In the genomic region with DNA sequence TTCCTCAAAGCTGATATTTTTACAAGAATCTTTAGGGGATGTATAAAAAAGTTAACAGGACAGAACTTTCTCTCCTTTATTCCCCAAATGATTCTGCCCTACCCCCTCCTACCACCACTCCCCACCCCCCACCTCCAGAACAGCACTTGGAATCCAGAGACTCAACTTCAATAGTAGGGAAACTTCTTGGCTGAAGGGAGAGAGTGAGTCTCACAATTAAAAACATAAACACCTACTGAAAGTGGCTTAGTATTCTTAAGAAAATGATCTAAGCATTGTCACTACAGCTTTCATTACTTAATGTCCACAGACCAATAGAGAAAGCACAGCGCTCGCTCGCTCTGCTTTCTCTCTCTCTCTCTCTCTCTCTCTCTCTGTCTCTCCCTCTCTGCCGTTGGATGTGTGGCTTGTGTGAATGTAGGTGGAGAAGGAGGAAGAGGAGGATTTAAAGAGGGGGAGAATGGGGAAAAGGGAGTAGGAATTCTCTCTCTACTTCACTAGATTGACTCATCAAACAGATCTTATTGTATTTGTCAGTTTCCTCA, we compare ENCODE assay signal across 1 cellular context.
TF ChIP-seq lines count a peak whose summit lies in the region.

No MANE protein-coding gene starts in this region.

TF ChIP-seq in HepG2, 621 proteins besides CTCF, POLR2A, EP300 and RAD21 (continued from another document):
- no peak for TF ChIP-seq KLF16 (CRISPR knock-in tag; IDR thresholded peaks at IDR 0.05)
- TF ChIP-seq, protein P1, sequence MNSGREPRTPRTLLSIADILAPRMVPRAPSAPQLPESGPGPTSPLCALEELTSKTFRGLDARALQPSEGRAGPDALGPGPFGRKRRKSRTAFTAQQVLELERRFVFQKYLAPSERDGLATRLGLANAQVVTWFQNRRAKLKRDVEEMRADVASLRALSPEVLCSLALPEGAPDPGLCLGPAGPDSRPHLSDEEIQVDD (CRISPR knock-in tag; IDR thresholded peaks at IDR 0.05; ENCODE audit: borderline replicate concordance) = no peak
